In genomic region chr10:23058366-23058765, GRCh38 we compare ENCODE assay signal across 7 cellular contexts.
"Had no signal": no experiment of that assay in that cellular context is flagged by ENCODE, and none has a peak within 500 bp of the region (broad histone marks: within the 10 kb centered on the region; RNA-seq: fewer than 3 reads in every experiment).

No MANE protein-coding gene starts in this region.

- H3K9me3 ChIP-seq: HAP-1 had no signal

- H3K9me3 Mint-ChIP-seq: HFFc6 had no signal

- H3K27ac Mint-ChIP-seq: HFFc6, IgD-negative memory B cell had no signal

- H3K27ac ChIP-seq: GM23248, HL-60 had no signal

- H3K27me3 Mint-ChIP-seq: IgD-negative memory B cell had no signal

- H3K4me3 Mint-ChIP-seq: HFFc6, IgD-negative memory B cell had no signal

- H3K36me3 ChIP-seq: HAP-1 had no signal

- H3K4me3 ChIP-seq: GM23248, HAP-1 had no signal

- H3K4me1 Mint-ChIP-seq: IgD-negative memory B cell had no signal

- DNase-seq: GM23248, GOT3, H7, HFFc6 had no signal
